21 cellular contexts compared by ENCODE assay signal in genomic region chr13:32830632-32831031, GRCh38.
"Had no signal": no experiment of that assay in that cellular context is flagged by ENCODE, and none has a peak within 500 bp of the region (broad histone marks: within the 10 kb centered on the region; RNA-seq: fewer than 3 reads in every experiment).

No MANE protein-coding gene starts in this region.

- H3K4me3 ChIP-seq: cardiac muscle cell, skin epidermis, transverse colon, vagina had no signal

- ATAC-seq: left ventricle myocardium superior; stimulated activated naive B cell treated with anti-CD40 and anti-IgM and Interleukin-4, amounts not matched to agents 10 μg/mL and 1 μg/mL and 100 μg/mL, for 72 hours had no signal

- H3K9me3 ChIP-seq: vagina had no signal

- H3K27ac ChIP-seq: cardiac muscle cell, skin epidermis, transverse colon, vagina had no signal

- FAIRE-seq: frontal cortex had no signal

- H3K4me3 Mint-ChIP-seq: activated naive CD8-positive, alpha-beta T cell; activated T-cell treated with anti-CD3 and anti-CD28 coated beads, Interleukin-2, amount 50 U/mL, for 24 hours; dendritic cell treated with granulocyte-macrophage colony-stimulating factor and Interleukin-4, amounts not matched to agents 40 ng/mL and 50 ng/mL, for 4 days; stimulated activated naive B cell treated with anti-CD40 and anti-IgM and Interleukin-4, amounts not matched to agents 10 μg/mL and 1 μg/mL and 100 μg/mL, for 72 hours had no signal

- H3K4me1 ChIP-seq: transverse colon, vagina had no signal

- H3K27me3 Mint-ChIP-seq: activated naive CD8-positive, alpha-beta T cell; activated T-cell treated with anti-CD3 and anti-CD28 coated beads, Interleukin-2, amount 50 U/mL, for 24 hours; dendritic cell treated with granulocyte-macrophage colony-stimulating factor and Interleukin-4, amounts not matched to agents 40 ng/mL and 50 ng/mL, for 4 days; stimulated activated naive B cell treated with anti-CD40 and anti-IgM and Interleukin-4, amounts not matched to agents 10 μg/mL and 1 μg/mL and 100 μg/mL, for 72 hours had no signal

- H3K36me3 ChIP-seq: cardiac muscle cell, transverse colon, vagina had no signal

- H3K27ac Mint-ChIP-seq: activated naive CD8-positive, alpha-beta T cell; activated T-cell treated with anti-CD3 and anti-CD28 coated beads, Interleukin-2, amount 50 U/mL, for 24 hours; activated T-helper 2 cell treated with anti-CD3 and anti-CD28 coated beads, Interferon-gamma antibody, Interleukin-2, Interleukin-4, amounts not matched to agents 10 μg/mL and 5 μg/mL and 100 μg/mL, durations not matched to agents 14 hours and 24 hours and 36 hours; dendritic cell treated with granulocyte-macrophage colony-stimulating factor and Interleukin-4, amounts not matched to agents 40 ng/mL and 50 ng/mL, for 4 days; stimulated activated naive B cell treated with anti-CD40 and anti-IgM and Interleukin-4, amounts not matched to agents 10 μg/mL and 1 μg/mL and 100 μg/mL, for 72 hours had no signal

- H3K27me3 ChIP-seq: cardiac muscle cell, transverse colon, vagina had no signal

- DNase-seq: activated CD4-positive, alpha-beta T cell treated with anti-CD3 and anti-CD28 coated beads for 1 hour; activated CD4-positive, alpha-beta T cell treated with anti-CD3 and anti-CD28 coated beads, Interleukin-2, amount 50 U/mL, for 1 hour; activated naive CD4-positive, alpha-beta T cell; activated T-cell treated with anti-CD3 and anti-CD28 coated beads, Interleukin-2, amount 50 U/mL, for 24 hours; effector CD8-positive, alpha-beta T cell; hypothalamus; left ventricle myocardium superior; midbrain; occipital lobe; stimulated activated CD4-positive, alpha-beta T cell treated with anti-CD3 and anti-CD28 coated beads, Interleukin-2, amount 100 ng/mL, for 24 hours; stimulated activated naive B cell treated with anti-CD40 and anti-IgM and Interleukin-4, amounts not matched to agents 10 μg/mL and 1 μg/mL and 100 μg/mL, for 72 hours; T-helper 1 cell; T-helper 9 cell; transverse colon had no signal

- H3K4me1 Mint-ChIP-seq: stimulated activated naive B cell treated with anti-CD40 and anti-IgM and Interleukin-4, amounts not matched to agents 10 μg/mL and 1 μg/mL and 100 μg/mL, for 72 hours had no signal
